9 cellular contexts compared by ENCODE assay signal in genomic region chr11:59102259-59102765, GRCh38. TPM values are rescaled to one million over a fixed set of nuclear protein-coding genes. Genes with fewer than 3 reads are reported as not detected.
DNase-seq lines count a peak whose midpoint lies in the region; ATAC-seq and TF ChIP-seq lines count a peak whose summit lies in the region.
"Had no signal": no experiment of that assay in that cellular context is flagged by ENCODE, and none has a peak within 500 bp of the region (broad histone marks: within the 10 kb centered on the region; RNA-seq: fewer than 3 reads in every experiment).

No MANE protein-coding gene starts in this region.

- H3K36me3 Mint-ChIP-seq in activated CD4-positive, alpha-beta memory T cell treated with anti-CD3 and anti-CD28 coated beads, Interleukin-2, amount 10 ng/mL, durations not matched to agents 7 days and 5 days (ENCODE audit: low read depth): peaks cover 2% of the 10 kb centered on the region
- H3K36me3 Mint-ChIP-seq in endodermal cell (ENCODE audit: low read depth): no peaks in the 10 kb centered on the region

- ATAC-seq in GM21447 (IDR thresholded peaks at IDR 0.05; ENCODE audit: unreplicated experiment): peak; percentile 59
- peak; percentile 69 for ATAC-seq in stimulated activated naive CD8-positive, alpha-beta T cell treated with anti-CD3 and anti-CD28 coated beads, Interleukin-15, amount 100 ng/mL, for 72 hours

- H3K36me3 ChIP-seq in KMS-11 (ENCODE audit: insufficient read depth): no peaks in the 10 kb centered on the region
- no peaks in the 10 kb centered on the region for H3K36me3 ChIP-seq in endodermal cell (ENCODE audit: control insufficient read depth, insufficient read depth, low read length)
- no peaks in the 10 kb centered on the region for H3K36me3 ChIP-seq in mucosa of stomach (ENCODE audit: control insufficient read depth, insufficient read depth, low read length)

- H3K9me3 ChIP-seq in endodermal cell (ENCODE audit: control insufficient read depth, low read length): no peaks in the 10 kb centered on the region
- H3K9me3 ChIP-seq in mucosa of stomach (ENCODE audit: control insufficient read depth, low read length): no peaks in the 10 kb centered on the region

- H3K4me3 ChIP-seq in KMS-11 (IDR thresholded peaks at IDR 0.05; ENCODE audit: insufficient read depth, low read depth, low read length) (no peak overlapping the region), endodermal cell (ENCODE audit: low read length) (no peak overlapping the region), mucosa of stomach (ENCODE audit: low read length) (peak overlapping the region; percentile 56)

- 46 to 70% methylated on average over 7 to 23 of the region's 23 CpGs for WGBS in endodermal cell (ENCODE audit: insufficient coverage in 1 of 2, insufficient read length in 1 of 2), 2 experiments

- DNase-seq in DMS53 (lab: John Stamatoyannopoulos, UW) (peak; percentile 77), endodermal cell (peak; percentile 95), NCI-H82 (lab: John Stamatoyannopoulos, UW) (no peak)
- DNase-seq in activated CD4-positive, alpha-beta memory T cell treated with anti-CD3 and anti-CD28 coated beads, Interleukin-2, amount 10 ng/mL, durations not matched to agents 7 days and 5 days: peak; percentile 75
- DNase-seq in stimulated activated naive CD8-positive, alpha-beta T cell treated with anti-CD3 and anti-CD28 coated beads, Interleukin-15, amount 100 ng/mL, for 72 hours: peak; percentile 56 to 67

- TF ChIP-seq CTCF in KMS-11 (conservative IDR thresholded peaks at IDR 0.05; ENCODE audit: low read depth, low read length) (peak; percentile 26; the same call in 1 of the 2 replicates), endodermal cell (conservative IDR thresholded peaks at IDR 0.05) (peak; percentile 55)

- no peak overlapping the region for H3K27ac Mint-ChIP-seq in activated CD4-positive, alpha-beta memory T cell treated with anti-CD3 and anti-CD28 coated beads, Interleukin-2, amount 10 ng/mL, durations not matched to agents 7 days and 5 days
- H3K27ac Mint-ChIP-seq in endodermal cell: peak overlapping the region; percentile 40
- H3K27ac Mint-ChIP-seq in stimulated activated naive CD8-positive, alpha-beta T cell treated with anti-CD3 and anti-CD28 coated beads, Interleukin-15, amount 100 ng/mL, for 72 hours: peak overlapping the region in 1 of 2 donors; percentile 14

- no peaks in the 10 kb centered on the region for H3K9me3 Mint-ChIP-seq in activated CD4-positive, alpha-beta memory T cell treated with anti-CD3 and anti-CD28 coated beads, Interleukin-2, amount 10 ng/mL, durations not matched to agents 7 days and 5 days
- no peaks in the 10 kb centered on the region for H3K9me3 Mint-ChIP-seq in endodermal cell
- no peaks in the 10 kb centered on the region for H3K9me3 Mint-ChIP-seq in stimulated activated naive CD8-positive, alpha-beta T cell treated with anti-CD3 and anti-CD28 coated beads, Interleukin-15, amount 100 ng/mL, for 72 hours

- H3K9ac ChIP-seq in KMS-11 (peak overlapping the region; percentile 52; the same call in 1 of the 2 replicates), endodermal cell (ENCODE audit: extremely low read depth, low read length, poor library complexity, severe bottlenecking) (no peak overlapping the region), mucosa of stomach (ENCODE audit: low read length) (peak overlapping the region; percentile 43)

- peak overlapping the region; percentile 66 for H3K4me3 Mint-ChIP-seq in activated CD4-positive, alpha-beta memory T cell treated with anti-CD3 and anti-CD28 coated beads, Interleukin-2, amount 10 ng/mL, durations not matched to agents 7 days and 5 days
- H3K4me3 Mint-ChIP-seq in endodermal cell: peak overlapping the region; percentile 53
- peak overlapping the region; percentile 74 to 78 for H3K4me3 Mint-ChIP-seq in stimulated activated naive CD8-positive, alpha-beta T cell treated with anti-CD3 and anti-CD28 coated beads, Interleukin-15, amount 100 ng/mL, for 72 hours

- H3K27ac ChIP-seq in KMS-11: peak overlapping the region; percentile 64
- H3K27ac ChIP-seq in endodermal cell (ENCODE audit: low read depth, low read length): no peak overlapping the region

- peaks cover 42% of the 10 kb centered on the region for H3K4me1 ChIP-seq in KMS-11 (ENCODE audit: low read depth, poor library complexity, severe bottlenecking)
- no peaks in the 10 kb centered on the region for H3K4me1 ChIP-seq in endodermal cell (ENCODE audit: control insufficient read depth, insufficient read depth, low read length)
- H3K4me1 ChIP-seq in mucosa of stomach (ENCODE audit: control insufficient read depth, insufficient read depth, low read length): peaks cover 12% of the 10 kb centered on the region

- no peaks in the 10 kb centered on the region for H3K27me3 ChIP-seq in KMS-11 (ENCODE audit: insufficient read depth, low read depth)
- H3K27me3 ChIP-seq in endodermal cell (ENCODE audit: control insufficient read depth, insufficient read depth, low read length, poor library complexity, severe bottlenecking): no peaks in the 10 kb centered on the region
- H3K27me3 ChIP-seq in mucosa of stomach (ENCODE audit: control insufficient read depth, insufficient read depth, low read length): no peaks in the 10 kb centered on the region

- H3K79me2 ChIP-seq in KMS-11 (ENCODE audit: insufficient read depth, low read depth): peaks cover 1% of the 10 kb centered on the region; the same call in 1 of the 2 replicates

- H2AFZ ChIP-seq in KMS-11 (ENCODE audit: low read depth): peak overlapping the region; percentile 34

- POLR2A ChIA-PET in activated CD4-positive, alpha-beta memory T cell treated with anti-CD3 and anti-CD28 coated beads, Interleukin-2, amount 10 ng/mL, durations not matched to agents 7 days and 5 days (lab: Charles Lee): interaction anchor here (1.4 kb wide), 1 partner anchor 40 kb away, joined by 3 read pairs; the partner anchor contains the start of gene FAM111A

- CTCF ChIA-PET in activated CD4-positive, alpha-beta memory T cell treated with anti-CD3 and anti-CD28 coated beads, Interleukin-2, amount 10 ng/mL, durations not matched to agents 7 days and 5 days (lab: Charles Lee): interaction anchor here (0.8 to 3.6 kb wide), 3 partner anchors 38 to 56 kb away, joined by 3 to 9 read pairs (median 3); no protein-coding TSS in a partner anchor

- no peaks in the 10 kb centered on the region for H4K20me1 ChIP-seq in KMS-11 (ENCODE audit: insufficient read depth)

- peaks cover 19% of the 10 kb centered on the region for H3K27me3 Mint-ChIP-seq in activated CD4-positive, alpha-beta memory T cell treated with anti-CD3 and anti-CD28 coated beads, Interleukin-2, amount 10 ng/mL, durations not matched to agents 7 days and 5 days
- H3K27me3 Mint-ChIP-seq in endodermal cell (ENCODE audit: insufficient read depth): peaks cover 67% of the 10 kb centered on the region
- peaks cover 94% of the 10 kb centered on the region for H3K27me3 Mint-ChIP-seq in stimulated activated naive CD8-positive, alpha-beta T cell treated with anti-CD3 and anti-CD28 coated beads, Interleukin-15, amount 100 ng/mL, for 72 hours

- peaks cover 45% of the 10 kb centered on the region for H3K4me1 Mint-ChIP-seq in activated CD4-positive, alpha-beta memory T cell treated with anti-CD3 and anti-CD28 coated beads, Interleukin-2, amount 10 ng/mL, durations not matched to agents 7 days and 5 days
- peaks cover 7% of the 10 kb centered on the region for H3K4me1 Mint-ChIP-seq in endodermal cell
- peaks cover 37% of the 10 kb centered on the region for H3K4me1 Mint-ChIP-seq in stimulated activated naive CD8-positive, alpha-beta T cell treated with anti-CD3 and anti-CD28 coated beads, Interleukin-15, amount 100 ng/mL, for 72 hours

- H3K4me2 ChIP-seq in KMS-11: peak overlapping the region; percentile 46

RNA-seq across cellular contexts. Expression of gene FAM111B, which starts 4.7 kb away (rescaled TPM):
- total RNA-seq in activated CD4-positive, alpha-beta memory T cell treated with anti-CD3 and anti-CD28 coated beads, Interleukin-2, amount 10 ng/mL, durations not matched to agents 7 days and 5 days: 10 to 100 TPM; 47.2 to 48.6 TPM
- 10 to 100 TPM; 20.0 to 23.1 TPM for total RNA-seq in endodermal cell
- 12.6 TPM for polyA plus RNA-seq in endodermal cell (2013, experiment 1 of 2)
- 14.1 TPM for polyA plus RNA-seq in endodermal cell (2013, experiment 2 of 2)

RNA-seq across cellular contexts. Expression of gene GLYATL1B, which starts 16.2 kb away (rescaled TPM):
- total RNA-seq in activated CD4-positive, alpha-beta memory T cell treated with anti-CD3 and anti-CD28 coated beads, Interleukin-2, amount 10 ng/mL, durations not matched to agents 7 days and 5 days: not detected
- total RNA-seq in endodermal cell: not detected
- not detected for polyA plus RNA-seq in endodermal cell (2013, experiment 1 of 2)
- polyA plus RNA-seq in endodermal cell (2013, experiment 2 of 2): not detected
- total RNA-seq: T-helper 2 cell treated with Interferon-gamma antibody and Interleukin-4, amounts not matched to agents 100 ng/mL and 5 ng/mL, for 36 hours had no signal

RNA-seq across cellular contexts. Expression of gene FAM111A, which starts 40.3 kb away (rescaled TPM):
- total RNA-seq in activated CD4-positive, alpha-beta memory T cell treated with anti-CD3 and anti-CD28 coated beads, Interleukin-2, amount 10 ng/mL, durations not matched to agents 7 days and 5 days: 100 to 1,000 TPM; 136 to 141 TPM
- total RNA-seq in endodermal cell: 10 to 100 TPM; 11.4 to 34.2 TPM
- polyA plus RNA-seq in endodermal cell (2013, experiment 1 of 2): 22.0 TPM
- 16.1 TPM for polyA plus RNA-seq in endodermal cell (2013, experiment 2 of 2)
